8 cellular contexts compared by ENCODE assay signal in the genomic region with DNA sequence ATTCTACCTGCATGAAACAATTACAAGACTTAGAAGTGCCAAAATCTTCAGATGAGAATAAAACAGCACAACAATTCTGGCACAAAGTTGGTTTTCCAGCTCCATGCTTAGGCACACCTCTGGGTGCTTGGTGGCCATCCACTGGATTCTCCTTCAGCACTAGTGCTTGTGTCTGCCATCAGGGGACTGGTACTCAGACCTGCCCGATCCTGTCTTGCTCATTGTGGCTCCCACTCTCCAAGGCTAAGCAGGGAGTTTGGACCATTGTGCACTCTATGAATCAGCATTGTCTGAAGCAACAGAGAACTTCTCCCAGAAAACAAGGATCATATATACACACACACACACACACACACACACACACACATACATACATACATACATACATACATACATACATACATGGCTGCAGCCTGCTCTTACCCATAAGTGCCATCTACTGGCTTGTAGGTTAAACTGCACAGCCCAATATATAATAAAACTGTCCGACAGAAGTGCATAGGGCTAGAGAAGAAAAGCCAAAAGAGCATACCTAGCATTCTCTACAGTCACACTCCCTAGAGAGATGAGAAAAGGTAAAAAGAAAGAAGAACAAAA.
DNase-seq lines count a peak whose midpoint lies in the region; ATAC-seq and TF ChIP-seq lines count a peak whose summit lies in the region.

No MANE protein-coding gene starts in this region.

- H3K36me3 ChIP-seq in mesendoderm (ENCODE audit: control insufficient read depth, insufficient read depth, low read length): no peaks in the 10 kb centered on the region

- H3K23ac ChIP-seq in mesendoderm (ENCODE audit: low read length): no peak overlapping the region

- peak; percentile 20 for TF ChIP-seq CTCF in AG09319 (IDR thresholded peaks at IDR 0.05; ENCODE audit: low read depth, low read length)

- no peak overlapping the region for H3K56ac ChIP-seq in mesendoderm (ENCODE audit: low read length)

- H2BK15ac ChIP-seq in mesendoderm (replicated peaks; ENCODE audit: low read depth): no peak overlapping the region

- no peaks in the 10 kb centered on the region for H3K27me3 ChIP-seq in mesendoderm (ENCODE audit: insufficient read depth, low read length, poor library complexity)

- ATAC-seq in GM18502 (IDR thresholded peaks at IDR 0.05; ENCODE audit: poor library complexity, unreplicated experiment): peak; percentile 99
- ATAC-seq in HG02870 (IDR thresholded peaks at IDR 0.05; ENCODE audit: unreplicated experiment): peak; percentile 98

- no peak overlapping the region for H3K4me3 ChIP-seq in mesendoderm (ENCODE audit: low read length)

- H4K5ac ChIP-seq in mesendoderm (ENCODE audit: low read length): no peak overlapping the region

- no peak overlapping the region for H3K4me2 ChIP-seq in mesendoderm (ENCODE audit: low read length)

- no peaks in the 10 kb centered on the region for H3K79me1 ChIP-seq in mesendoderm (ENCODE audit: low read length)

- no peaks in the 10 kb centered on the region for H3K79me2 ChIP-seq in mesendoderm (ENCODE audit: control insufficient read depth, insufficient read depth, low read length)

- H3K4me1 ChIP-seq in mesendoderm (ENCODE audit: control insufficient read depth, low read depth, low read length): no peaks in the 10 kb centered on the region

- no CpG with 5 or more reads among the region's 2 CpGs for WGBS in mesendoderm (ENCODE audit: extremely low coverage, insufficient coverage, low lambda C conversion rate)

- no peak overlapping the region for H3K27ac ChIP-seq in mesendoderm (ENCODE audit: low read depth, low read length)

- no peak overlapping the region for H4K8ac ChIP-seq in mesendoderm (ENCODE audit: low read depth, low read length)

- no peak overlapping the region for H3K18ac ChIP-seq in mesendoderm (ENCODE audit: low read length)

- no peak overlapping the region for H2BK120ac ChIP-seq in mesendoderm (ENCODE audit: low read depth, low read length)

- H2BK5ac ChIP-seq in mesendoderm (ENCODE audit: low read length): no peak overlapping the region

- DNase-seq in AG09319 (ENCODE audit: extremely low read depth, low read depth) (no peak), NCI-H1694 (lab: John Stamatoyannopoulos, UW) (peak; percentile 23), astrocyte of the hippocampus (ENCODE audit: low read depth, low spot score) (peak; percentile 34), mesendoderm (peak; percentile 47), hepatic stellate cell (ENCODE audit: low spot score) (no peak), UCSD-AML1 (lab: John Stamatoyannopoulos, UW; ENCODE audit: unreplicated experiment) (no peak)

- no peak overlapping the region for H3K4ac ChIP-seq in mesendoderm (ENCODE audit: low read depth, low read length)

- H3K9ac ChIP-seq in mesendoderm (ENCODE audit: low read length): no peak overlapping the region

- H2AK5ac ChIP-seq in mesendoderm (ENCODE audit: low read length): no peak overlapping the region

Comparison
In these comparisons a context has a peak if more than half of its experiments do, and no peak if none do; other contexts are left out.
1. DNase-seq: peak in NCI-H1694 (single experiment), astrocyte of the hippocampus (single experiment) and mesendoderm (single experiment); none in AG09319 (single experiment), hepatic stellate cell (single experiment) and UCSD-AML1 (single experiment).